ENCODE assay signal across 21 cellular contexts in genomic region chr9:79431019-79431679, GRCh38.
DNase-seq lines count a peak whose midpoint lies in the region; TF ChIP-seq lines count a peak whose summit lies in the region.
"Had no signal": no experiment of that assay in that cellular context is flagged by ENCODE, and none has a peak within 500 bp of the region (broad histone marks: within the 10 kb centered on the region; RNA-seq: fewer than 3 reads in every experiment).

No MANE protein-coding gene starts in this region.

- TF ChIP-seq CTCF in BE2C (IDR thresholded peaks at IDR 0.05; ENCODE audit: low read depth, low read length) (peak; percentile 32), fibroblast of pulmonary artery (IDR thresholded peaks at IDR 0.05; ENCODE audit: low read length, missing control alignments) (no peak), GM10248 (IDR thresholded peaks at IDR 0.05; ENCODE audit: control extremely low read depth, extremely low read depth, low read depth, missing control alignments) (no peak)

- no peaks in the 10 kb centered on the region for H3K4me1 ChIP-seq in BE2C
- H3K4me1 ChIP-seq: spleen had no signal

- POLR2A ChIA-PET in GM10248 (lab: Yijun Ruan, JAX): no interaction called here

- H3K4me3 ChIP-seq in BE2C (ENCODE audit: low read depth, low read length) (no peak overlapping the region), fibroblast of pulmonary artery (replicated peaks; ENCODE audit: low read depth, low read length) (no peak overlapping the region)
- H3K4me3 ChIP-seq: cardiac muscle cell, spleen, thoracic aorta had no signal

- no peaks in the 10 kb centered on the region for H3K36me3 ChIP-seq in BE2C
- H3K36me3 ChIP-seq: cardiac muscle cell, spleen, thoracic aorta had no signal

- no peaks in the 10 kb centered on the region for H3K9me3 ChIP-seq in BE2C
- H3K9me3 ChIP-seq: thoracic aorta had no signal

- no peaks in the 10 kb centered on the region for H3K27me3 ChIP-seq in BE2C
- H3K27me3 ChIP-seq: spleen had no signal

- DNase-seq in BE2C: no peak
- DNase-seq in ELR (ENCODE audit: low read depth): peak; percentile 28
- DNase-seq in NCI-H2196 treated with DMSO at 0.1 percent for 48 hours (lab: John Stamatoyannopoulos, UW; ENCODE audit: unreplicated experiment): peak; percentile 7
- peak; percentile 1 for DNase-seq in fibroblast of pulmonary artery (ENCODE audit: low read depth)
- no peak for DNase-seq in SW480 (ENCODE audit: low spot score)
- no peak for DNase-seq in GM10248 (ENCODE audit: extremely low spot score)
- no peak for DNase-seq in Kasumi-1 (lab: John Stamatoyannopoulos, UW)
- DNase-seq: activated naive CD4-positive, alpha-beta T cell; activated T-cell treated with anti-CD3 and anti-CD28 coated beads, Interleukin-2, amount 50 U/mL, for 1 hour; AML-193; cortex of kidney; GOT3; naive B cell; NCI-H510A treated with DMSO at 0.1 percent for 48 hours; retina; spleen; stimulated activated CD4-positive, alpha-beta T cell treated with anti-CD3 and anti-CD28 coated beads, Interleukin-4, amount 100 ng/mL, for 1 hour; stimulated activated naive CD4-positive, alpha-beta T cell treated with Interleukin-2 at 50 U/mL for 16 hours; SW 1271 had no signal

- CTCF ChIA-PET in GM10248 (lab: Yijun Ruan, JAX): interaction anchor here (1.9 kb wide), 1 partner anchor 50 kb away, joined by 4 read pairs; no protein-coding TSS in a partner anchor

Comparison
In these comparisons a context has a peak if more than half of its experiments do, and no peak if none do; other contexts are left out.
1. DNase-seq: peak in ELR (single experiment), NCI-H2196 treated with DMSO at 0.1 percent for 48 hours (single experiment) and fibroblast of pulmonary artery (single experiment); none in BE2C (single experiment), SW480 (single experiment), GM10248 (single experiment) and Kasumi-1 (0 of 2).